In the genomic region with DNA sequence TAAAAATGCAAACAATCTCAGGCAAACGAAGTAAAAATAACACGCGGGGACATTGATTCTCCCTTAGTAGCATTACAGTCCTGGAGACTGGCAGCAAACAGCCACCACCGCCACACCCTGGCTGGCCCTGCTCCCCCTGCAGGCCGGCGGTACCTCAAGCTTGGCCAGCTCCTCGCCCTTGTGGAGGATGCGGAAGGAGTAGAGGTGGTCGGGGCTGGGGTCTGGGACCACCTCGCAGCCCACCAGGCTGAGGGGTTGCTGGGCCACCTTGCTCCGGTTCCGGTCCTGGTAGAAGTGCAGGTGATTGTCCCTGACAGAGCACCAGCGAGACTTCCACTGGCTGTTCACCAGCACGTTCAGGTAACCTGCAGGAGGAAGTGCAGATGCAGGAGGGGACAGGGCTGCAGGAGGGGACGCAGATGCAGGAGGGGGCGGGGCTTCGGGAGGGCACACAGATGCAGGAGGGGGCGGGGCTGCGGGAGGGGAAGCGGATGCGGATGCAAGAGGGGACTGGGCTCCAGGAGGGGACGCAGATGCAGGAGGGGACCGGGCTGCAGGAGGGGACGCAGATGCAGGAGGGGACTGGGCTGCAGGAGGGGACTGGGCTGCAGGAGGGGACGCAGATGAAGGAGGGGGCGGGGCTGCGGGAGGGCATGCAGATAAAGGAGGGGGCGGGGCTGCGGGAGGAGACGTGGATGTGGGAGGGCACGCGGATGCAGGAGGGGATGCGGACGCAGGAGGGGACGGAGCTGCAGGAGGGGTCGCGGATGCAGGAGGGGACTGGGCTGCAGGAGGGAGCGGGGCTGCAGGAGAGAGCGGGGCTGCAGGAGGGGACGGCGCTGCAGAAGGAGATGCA, we compare ENCODE assay signal across 8 cellular contexts.
DNase-seq lines count a peak whose midpoint lies in the region; ATAC-seq and TF ChIP-seq lines count a peak whose summit lies in the region.

No MANE protein-coding gene starts in this region.

- in situ Hi-C loops in astrocyte of the spinal cord (cut with HindIII; ENCODE audit: low sequenced_read_pairs) = no loop called here

- no peaks in the 10 kb centered on the region for H3K9me3 Mint-ChIP-seq in T-helper 1 cell treated with Interleukin-12 subunit alpha and Interleukin-12 subunit beta and Interleukin-4 antibody, amounts not matched to agents 30 μg/mL and 1 μg/mL, for 36 hours

- peak; percentile 78 for TF ChIP-seq CTCF in astrocyte of the spinal cord (IDR thresholded peaks at IDR 0.05; ENCODE audit: low read depth, low read length)
- peak; percentile 81 for TF ChIP-seq CTCF in kidney epithelial cell (IDR thresholded peaks at IDR 0.05; ENCODE audit: insufficient read depth, low read length, poor library complexity, severe bottlenecking)

- H3K36me3 ChIP-seq in kidney epithelial cell (ENCODE audit: control insufficient read depth, insufficient read depth, low read length) = peaks cover 2% of the 10 kb centered on the region

- peak overlapping the region; percentile 29 for H3K4me3 ChIP-seq in astrocyte of the spinal cord (ENCODE audit: low read depth, low read length)
- peak overlapping the region; percentile 15 for H3K4me3 ChIP-seq in kidney epithelial cell (ENCODE audit: low read depth, low read length)

- H3K4me3 Mint-ChIP-seq in T-helper 1 cell treated with Interleukin-12 subunit alpha and Interleukin-12 subunit beta and Interleukin-4 antibody, amounts not matched to agents 30 μg/mL and 1 μg/mL, for 36 hours = peak overlapping the region; percentile 83

- no peaks in the 10 kb centered on the region for H3K27me3 Mint-ChIP-seq in T-helper 1 cell treated with Interleukin-12 subunit alpha and Interleukin-12 subunit beta and Interleukin-4 antibody, amounts not matched to agents 30 μg/mL and 1 μg/mL, for 36 hours (ENCODE audit: low read depth)

- DNase-seq in DMS153 (lab: John Stamatoyannopoulos, UW) = peak; percentile 55
- peak; percentile 53 for DNase-seq in HuH-7.5 (ENCODE audit: low spot score)
- no peak for DNase-seq in astrocyte of the spinal cord (ENCODE audit: low read depth, low spot score)
- no peak for DNase-seq in kidney epithelial cell (ENCODE audit: low read depth)
- DNase-seq in stimulated activated CD4-positive, alpha-beta T cell treated with anti-CD3 and anti-CD28 coated beads, Interleukin-4, amount 100 ng/mL, for 1 hour = peak; percentile 60

- ATAC-seq in GM21381 (IDR thresholded peaks at IDR 0.05; ENCODE audit: unreplicated experiment) = peak; percentile 66
- no peak for ATAC-seq in GM19324 (IDR thresholded peaks at IDR 0.05; ENCODE audit: low FRiP score, unreplicated experiment)

- H3K27me3 ChIP-seq in kidney epithelial cell (ENCODE audit: control insufficient read depth, insufficient read depth, low read length) = no peaks in the 10 kb centered on the region

- peak overlapping the region; percentile 59 for H3K27ac Mint-ChIP-seq in T-helper 1 cell treated with Interleukin-12 subunit alpha and Interleukin-12 subunit beta and Interleukin-4 antibody, amounts not matched to agents 30 μg/mL and 1 μg/mL, for 36 hours

- peaks cover 10% of the 10 kb centered on the region for H3K4me1 Mint-ChIP-seq in T-helper 1 cell treated with Interleukin-12 subunit alpha and Interleukin-12 subunit beta and Interleukin-4 antibody, amounts not matched to agents 30 μg/mL and 1 μg/mL, for 36 hours (ENCODE audit: low read depth)

- no peaks in the 10 kb centered on the region for H3K36me3 Mint-ChIP-seq in T-helper 1 cell treated with Interleukin-12 subunit alpha and Interleukin-12 subunit beta and Interleukin-4 antibody, amounts not matched to agents 30 μg/mL and 1 μg/mL, for 36 hours (ENCODE audit: low read depth)

Comparison
In these comparisons a context has a peak if more than half of its experiments do, and no peak if none do; other contexts are left out.
1. DNase-seq: peak in DMS153 (single experiment), HuH-7.5 (single experiment) and stimulated activated CD4-positive, alpha-beta T cell treated with anti-CD3 and anti-CD28 coated beads, Interleukin-4, amount 100 ng/mL, for 1 hour (single experiment); none in astrocyte of the spinal cord (single experiment) and kidney epithelial cell (single experiment).